In genomic region chr11:75563978-75564552, GRCh38 we compare ENCODE assay signal across 8 cellular contexts. TPM values are rescaled to one million over a fixed set of nuclear protein-coding genes. Genes with fewer than 3 reads are reported as not detected.
DNase-seq lines count a peak whose midpoint lies in the region; FAIRE-seq and TF ChIP-seq lines count a peak whose summit lies in the region.

No MANE protein-coding gene starts in this region.

- no peaks in the 10 kb centered on the region for H3K27me3 Mint-ChIP-seq in activated T-cell treated with anti-CD3 and anti-CD28 coated beads, Interleukin-2, amount 50 U/mL, for 24 hours

- FAIRE-seq in keratinocyte (lab: Jason Lieb, UNC): no peak

- peaks cover 67% of the 10 kb centered on the region for H3K79me2 ChIP-seq in keratinocyte (ENCODE audit: control insufficient read depth, insufficient read depth, low read length)

- peak overlapping the region; percentile 10 for H2AFZ ChIP-seq in keratinocyte (ENCODE audit: control insufficient read depth, low read length)

- peak overlapping the region; percentile 94 for H3K4me3 ChIP-seq in brain microvascular endothelial cell (ENCODE audit: low read depth, low read length)
- H3K4me3 ChIP-seq in keratinocyte (ENCODE audit: control insufficient read depth in 2 of 3, extremely low read depth in 1 of 3, insufficient read depth in 2 of 3, low read depth in 1 of 3, low read length in 3 of 3): peak overlapping the region; percentile 77 to 97 (median 82)

- peak overlapping the region; percentile 95 for H3K27ac Mint-ChIP-seq in activated T-cell treated with anti-CD3 and anti-CD28 coated beads, Interleukin-2, amount 50 U/mL, for 24 hours

- H3K9ac ChIP-seq in keratinocyte (ENCODE audit: control insufficient read depth, extremely low read depth, insufficient read depth, low read length): peak overlapping the region; percentile 90

- H3K27me3 ChIP-seq in brain microvascular endothelial cell (replicated peaks) (no peaks in the 10 kb centered on the region), keratinocyte (ENCODE audit: control insufficient read depth, extremely low read depth, insufficient read depth, low read length) (no peaks in the 10 kb centered on the region)

- peak; percentile 84 for TF ChIP-seq CTCF in brain microvascular endothelial cell (IDR thresholded peaks at IDR 0.05; ENCODE audit: low read depth, low read length, missing control alignments)
- peak in 2 of 3 experiments; percentile 56 to 70 for TF ChIP-seq CTCF in keratinocyte (optimal IDR thresholded peaks at IDR 0.05 in 1 of 3, IDR thresholded peaks at IDR 0.05 in 1 of 3, conservative IDR thresholded peaks at IDR 0.05 in 1 of 3; ENCODE audit: extremely low read depth in 1 of 3, insufficient read depth in 2 of 3, low read length in 3 of 3)

- peaks cover 37% of the 10 kb centered on the region for H3K36me3 Mint-ChIP-seq in activated T-cell treated with anti-CD3 and anti-CD28 coated beads, Interleukin-2, amount 50 U/mL, for 24 hours (ENCODE audit: low read depth)

- in situ Hi-C loops in brain microvascular endothelial cell (cut with HindIII; ENCODE audit: low pct_ligation_motif_present, low sequenced_read_pairs): no loop called here

- H3K36me3 ChIP-seq in brain microvascular endothelial cell (replicated peaks) (peaks cover 42% of the 10 kb centered on the region), keratinocyte (ENCODE audit: control insufficient read depth in 2 of 2, extremely low read depth in 1 of 2, insufficient read depth in 2 of 2, low read length in 2 of 2) (peaks cover 25 to 37% of the 10 kb centered on the region in 2 experiments)

- H3K9me1 ChIP-seq in keratinocyte (ENCODE audit: control insufficient read depth, extremely low read depth, insufficient read depth, low read length): peaks cover 4% of the 10 kb centered on the region

- H3K9me3 Mint-ChIP-seq in activated T-cell treated with anti-CD3 and anti-CD28 coated beads, Interleukin-2, amount 50 U/mL, for 24 hours: no peaks in the 10 kb centered on the region

- no peak for DNase-seq in activated T-cell treated with anti-CD3 and anti-CD28 coated beads, Interleukin-2, amount 50 U/mL, for 24 hours
- DNase-seq in activated T-cell treated with anti-CD3 and anti-CD28 coated beads, Interleukin-2, amount 50 U/mL, for 1 hour: no peak
- peak; percentile 87 for DNase-seq in brain microvascular endothelial cell
- peak; percentile 57 for DNase-seq in keratinocyte (ENCODE audit: low read depth, low spot score)
- peak; percentile 89 for DNase-seq in stromal cell of bone marrow (ENCODE audit: low read depth)
- no peak for DNase-seq in activated effector memory CD4-positive, alpha-beta T cell treated with anti-CD3 and anti-CD28 coated beads, Interleukin-2, amount 50 U/mL, for 16 hours
- no peak for DNase-seq in GOT3 (lab: John Stamatoyannopoulos, UW)
- no peak for DNase-seq in GM19238 (ENCODE audit: insufficient read length, low spot score)

- peaks cover 48% of the 10 kb centered on the region for H3K4me1 Mint-ChIP-seq in activated T-cell treated with anti-CD3 and anti-CD28 coated beads, Interleukin-2, amount 50 U/mL, for 24 hours (ENCODE audit: low read depth)

- H3K9me3 ChIP-seq in keratinocyte (ENCODE audit: control insufficient read depth, low read depth, low read length): no peaks in the 10 kb centered on the region

- H3K27ac ChIP-seq in brain microvascular endothelial cell (peak overlapping the region; percentile 90), keratinocyte (ENCODE audit: control insufficient read depth, insufficient read depth, low read length) (peak overlapping the region; percentile 87)

- H4K20me1 ChIP-seq in keratinocyte (ENCODE audit: control insufficient read depth, extremely low read depth, insufficient read depth, low read length): peaks cover 25% of the 10 kb centered on the region

- dilution Hi-C loops in keratinocyte (cut with MboI; ENCODE audit: extremely low pct_ligation_motif_present, low sequenced_read_pairs): no loop called here

- peak overlapping the region; percentile 95 for H3K4me2 ChIP-seq in keratinocyte (ENCODE audit: control insufficient read depth, extremely low read depth, insufficient read depth, low read depth, low read length)

- H3K4me3 Mint-ChIP-seq in activated T-cell treated with anti-CD3 and anti-CD28 coated beads, Interleukin-2, amount 50 U/mL, for 24 hours: peak overlapping the region; percentile 88

- peaks cover 38% of the 10 kb centered on the region for H3K4me1 ChIP-seq in keratinocyte (ENCODE audit: control insufficient read depth, extremely low read depth, insufficient read depth, low read length)

RNA-seq across cellular contexts. Expression of gene SERPINH1, which starts 2.0 kb away (rescaled TPM):
- polyA plus RNA-seq in keratinocyte: 131 to 152 TPM (median 136 TPM) in 3 replicates
- polyA plus RNA-seq in keratinocyte (2011; ENCODE audit: low read depth): 21.2 TPM
- 55.7 and 96.8 TPM in 2 replicates for polyA plus RNA-seq in keratinocyte (2011; cell fraction: cytosol; rRNA removed)
- polyA plus RNA-seq in keratinocyte (2011; cell fraction: nucleus; rRNA removed): 222 and 300 TPM in 2 replicates
- 44.1 and 204 TPM in 2 replicates for polyA plus RNA-seq in keratinocyte (2012; ENCODE audit: low replicate concordance)
- 94.3 to 326 TPM (median 110 TPM) in 3 replicates for polyA minus RNA-seq in keratinocyte
- 352 TPM for polyA minus RNA-seq in keratinocyte (2011; cell fraction: cytosol; rRNA and poly(A)+ RNA removed)
- 249 and 254 TPM in 2 replicates for polyA minus RNA-seq in keratinocyte (2011; cell fraction: nucleus; rRNA and poly(A)+ RNA removed)

RNA-seq across cellular contexts. Expression of gene GDPD5, which starts 38.3 kb away (rescaled TPM):
- 2.1 to 4.0 TPM (median 3.1 TPM) in 3 replicates for polyA plus RNA-seq in keratinocyte
- polyA plus RNA-seq in keratinocyte (2011; ENCODE audit: low read depth): 0.45 TPM
- polyA plus RNA-seq in keratinocyte (2011; cell fraction: cytosol; rRNA removed): 1.7 and 2.9 TPM in 2 replicates
- polyA plus RNA-seq in keratinocyte (2011; cell fraction: nucleus; rRNA removed): 9.3 and 14.4 TPM in 2 replicates
- 0.83 and 6.4 TPM in 2 replicates for polyA plus RNA-seq in keratinocyte (2012; ENCODE audit: low replicate concordance)
- polyA minus RNA-seq in keratinocyte: 5.0 to 24.4 TPM (median 6.7 TPM) in 3 replicates
- polyA minus RNA-seq in keratinocyte (2011; cell fraction: cytosol; rRNA and poly(A)+ RNA removed): 8.6 TPM
- 9.1 and 13.0 TPM in 2 replicates for polyA minus RNA-seq in keratinocyte (2011; cell fraction: nucleus; rRNA and poly(A)+ RNA removed)

Comparison
In these comparisons a context has a peak if more than half of its experiments do, and no peak if none do; other contexts are left out.
1. DNase-seq: peak in brain microvascular endothelial cell (single experiment), keratinocyte (single experiment) and stromal cell of bone marrow (single experiment); none in activated T-cell treated with anti-CD3 and anti-CD28 coated beads, Interleukin-2, amount 50 U/mL, for 24 hours (single experiment), activated T-cell treated with anti-CD3 and anti-CD28 coated beads, Interleukin-2, amount 50 U/mL, for 1 hour (single experiment), activated effector memory CD4-positive, alpha-beta T cell treated with anti-CD3 and anti-CD28 coated beads, Interleukin-2, amount 50 U/mL, for 16 hours (single experiment), GOT3 (single experiment) and GM19238 (single experiment).